Comparison of ENCODE assay signal across 15 cellular contexts in genomic region chr12:45303955-45304354, GRCh38.
DNase-seq lines count a peak whose midpoint lies in the region; ATAC-seq and TF ChIP-seq lines count a peak whose summit lies in the region.
"Had no signal": no experiment of that assay in that cellular context is flagged by ENCODE, and none has a peak within 500 bp of the region (broad histone marks: within the 10 kb centered on the region; RNA-seq: fewer than 3 reads in every experiment).

No MANE protein-coding gene starts in this region.

- no peaks in the 10 kb centered on the region for H3K9me3 ChIP-seq in left ventricle myocardium inferior (replicated peaks)
- no peaks in the 10 kb centered on the region for H3K9me3 ChIP-seq in T-helper 17 cell (ENCODE audit: control insufficient read depth, low read length, poor library complexity, severe bottlenecking)
- H3K9me3 ChIP-seq in Karpas-422 (ENCODE audit: low read length), result no peaks in the 10 kb centered on the region

- H2AFZ ChIP-seq in Karpas-422 (ENCODE audit: low read length), result no peak overlapping the region

- ATAC-seq in Right ventricle myocardium inferior (peak; percentile 62), left cardiac atrium (no peak), sciatic nerve (peak; percentile 27), T-helper 17 cell (no peak)
- ATAC-seq: activated naive CD8-positive, alpha-beta T cell treated with anti-CD3 and anti-CD28 coated beads, Interleukin-2, amount 50 U/mL, for 24 hours; activated T-cell treated with anti-CD3 and anti-CD28 coated beads, Interleukin-2, amount 50 U/mL, for 72 hours; PC-3 had no signal

- DNase-seq in Right ventricle myocardium inferior (ENCODE audit: missing footprints) (no peak), left cardiac atrium (no peak), left ventricle myocardium inferior (no peak), sciatic nerve (ENCODE audit: low spot score) (no peak), T-helper 17 cell (no peak), HUDEP-2 (lab: John Stamatoyannopoulos, UW; ENCODE audit: unreplicated experiment in 76 of 76) (no peak), Karpas-422 (no peak), KG1 (lab: John Stamatoyannopoulos, UW) (no peak)
- DNase-seq: activated CD4-positive, alpha-beta memory T cell treated with anti-CD3 and anti-CD28 coated beads, Interleukin-2, amount 10 ng/mL, durations not matched to agents 7 days and 5 days; activated naive CD8-positive, alpha-beta T cell treated with anti-CD3 and anti-CD28 coated beads, Interleukin-2, amount 50 U/mL, for 24 hours; activated T-cell treated with anti-CD3 and anti-CD28 coated beads, Interleukin-2, amount 50 U/mL, for 72 hours; CD4-positive, alpha-beta memory T cell; cerebellar nuclear complex; PC-3; posterior cingulate gyrus had no signal

- peaks cover 5% of the 10 kb centered on the region for H3K36me3 Mint-ChIP-seq in T-helper 17 cell (ENCODE audit: low read depth)

- H3K9ac ChIP-seq in Karpas-422 (ENCODE audit: low read length), result no peak overlapping the region

- H3K4me1 Mint-ChIP-seq in T-helper 17 cell, result peaks cover 6% of the 10 kb centered on the region
- H3K4me1 Mint-ChIP-seq: activated CD4-positive, alpha-beta memory T cell treated with anti-CD3 and anti-CD28 coated beads, Interleukin-2, amount 10 ng/mL, durations not matched to agents 7 days and 5 days; activated naive CD8-positive, alpha-beta T cell treated with anti-CD3 and anti-CD28 coated beads, Interleukin-2, amount 50 U/mL, for 24 hours had no signal

- H3K4me3 Mint-ChIP-seq in T-helper 17 cell, result no peak overlapping the region
- H3K4me3 Mint-ChIP-seq: activated CD4-positive, alpha-beta memory T cell treated with anti-CD3 and anti-CD28 coated beads, Interleukin-2, amount 10 ng/mL, durations not matched to agents 7 days and 5 days; activated naive CD8-positive, alpha-beta T cell treated with anti-CD3 and anti-CD28 coated beads, Interleukin-2, amount 50 U/mL, for 24 hours; activated T-cell treated with anti-CD3 and anti-CD28 coated beads, Interleukin-2, amount 50 U/mL, for 72 hours; CD4-positive, alpha-beta memory T cell had no signal

- H3K79me2 ChIP-seq in Karpas-422 (ENCODE audit: low read length), result no peaks in the 10 kb centered on the region

- intact Hi-C loops in Right ventricle myocardium inferior (cut with DNase I) (no loop called here), left cardiac atrium (cut with DNase I) (no loop called here), left ventricle myocardium inferior (cut with micrococcal nuclease) (no loop called here), sciatic nerve (cut with DNase I) (no loop called here)

- H3K4me1 ChIP-seq in left ventricle myocardium inferior (peaks cover 89% of the 10 kb centered on the region), Karpas-422 (ENCODE audit: low read length) (no peaks in the 10 kb centered on the region)

- H3K27me3 ChIP-seq in left ventricle myocardium inferior (ENCODE audit: low read depth) (no peaks in the 10 kb centered on the region), Karpas-422 (ENCODE audit: low read length) (no peaks in the 10 kb centered on the region)

- no peaks in the 10 kb centered on the region for H3K27me3 Mint-ChIP-seq in T-helper 17 cell
- H3K27me3 Mint-ChIP-seq: activated CD4-positive, alpha-beta memory T cell treated with anti-CD3 and anti-CD28 coated beads, Interleukin-2, amount 10 ng/mL, durations not matched to agents 7 days and 5 days; activated naive CD8-positive, alpha-beta T cell treated with anti-CD3 and anti-CD28 coated beads, Interleukin-2, amount 50 U/mL, for 24 hours; CD4-positive, alpha-beta memory T cell had no signal

- H3K9me2 ChIP-seq in Karpas-422 (replicated peaks; ENCODE audit: insufficient read depth, low read length), result no peaks in the 10 kb centered on the region

- H3K36me3 ChIP-seq in left ventricle myocardium inferior, result no peaks in the 10 kb centered on the region
- no peaks in the 10 kb centered on the region for H3K36me3 ChIP-seq in Karpas-422 (ENCODE audit: insufficient read depth, low read length)

- H3K4me3 ChIP-seq in left ventricle myocardium inferior, result no peak overlapping the region
- H3K4me3 ChIP-seq in Karpas-422 (ENCODE audit: low read length), result no peak overlapping the region

- H4K20me1 ChIP-seq in Karpas-422 (ENCODE audit: insufficient read depth, low read depth, low read length), result no peaks in the 10 kb centered on the region

- H3K27ac ChIP-seq in left ventricle myocardium inferior (replicated peaks) (peak overlapping the region; percentile 72), Karpas-422 (ENCODE audit: low read length) (no peak overlapping the region)

- H3K27ac Mint-ChIP-seq in T-helper 17 cell, result no peak overlapping the region
- H3K27ac Mint-ChIP-seq: activated CD4-positive, alpha-beta memory T cell treated with anti-CD3 and anti-CD28 coated beads, Interleukin-2, amount 10 ng/mL, durations not matched to agents 7 days and 5 days; activated naive CD8-positive, alpha-beta T cell treated with anti-CD3 and anti-CD28 coated beads, Interleukin-2, amount 50 U/mL, for 24 hours; activated T-cell treated with anti-CD3 and anti-CD28 coated beads, Interleukin-2, amount 50 U/mL, for 72 hours; CD4-positive, alpha-beta memory T cell had no signal

- H3K4me2 ChIP-seq in Karpas-422 (ENCODE audit: low read depth, low read length, poor library complexity, severe bottlenecking), result no peak overlapping the region

- TF ChIP-seq CTCF in left ventricle myocardium inferior (IDR thresholded peaks at IDR 0.05; ENCODE audit: borderline replicate concordance), result no peak

Comparison
In these comparisons a context has a peak if more than half of its experiments do, and no peak if none do; other contexts are left out.
1. ATAC-seq: peak in Right ventricle myocardium inferior (single experiment) and sciatic nerve (single experiment); none in left cardiac atrium (0 of 2) and T-helper 17 cell (single experiment).